In the genomic region with DNA sequence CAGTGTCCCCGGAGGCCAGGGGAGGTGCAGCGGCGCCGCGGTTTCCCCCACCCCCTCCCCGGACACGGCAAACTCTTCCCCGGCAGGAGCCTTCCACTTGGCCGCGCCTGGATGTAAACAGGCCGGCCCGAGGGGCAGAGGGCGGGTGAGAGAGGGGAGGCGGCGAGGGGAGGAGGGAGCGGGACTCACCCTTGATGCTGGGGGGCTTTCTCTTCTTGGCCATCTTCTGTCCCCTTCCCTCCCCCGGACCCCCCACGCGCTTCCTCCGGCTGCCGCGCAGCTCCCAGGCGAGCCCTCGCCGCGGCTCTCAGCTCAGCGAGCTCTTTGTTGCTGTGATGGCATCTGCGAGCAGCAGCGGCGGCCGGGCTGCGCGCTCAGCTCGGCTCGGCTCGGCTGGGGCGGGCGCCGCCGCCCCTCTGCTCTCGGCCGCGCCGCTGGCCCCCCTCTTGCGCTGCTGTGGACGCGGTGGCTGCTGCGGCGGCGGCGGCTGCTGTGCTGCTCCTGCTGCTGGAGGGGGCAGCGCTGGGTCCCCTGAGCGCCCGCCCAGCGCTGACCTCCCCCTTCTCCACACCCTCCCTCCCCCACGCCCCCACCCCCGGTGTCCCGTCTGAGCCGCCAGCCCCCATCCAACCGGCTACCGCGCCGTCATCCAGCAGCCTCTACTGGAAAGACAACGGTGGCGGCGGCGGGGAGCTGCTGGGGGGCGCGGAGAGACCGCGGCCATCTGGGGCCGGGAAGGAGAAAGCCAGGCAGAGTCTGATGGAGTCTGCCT, we compare ENCODE assay signal across 1 cellular context.
TF ChIP-seq lines count a peak whose summit lies in the region.

No MANE protein-coding gene starts in this region.

TF ChIP-seq in H1, 55 proteins besides CTCF, POLR2A, EP300 and RAD21 (continued from another document):
- TF ChIP-seq TAF1 (IDR thresholded peaks at IDR 0.05; ENCODE audit: low read depth, low read length) (0 out of 2 replicates have a peak, but pooled peaks have one; percentile 13), KDM1A (IDR thresholded peaks at IDR 0.05; ENCODE audit: borderline replicate concordance, low read length) (no peak), GTF2F1 (IDR thresholded peaks at IDR 0.05; ENCODE audit: borderline replicate concordance, low read depth, low read length) (no peak), TAF7 (optimal IDR thresholded peaks at IDR 0.05; ENCODE audit: borderline replicate concordance, low read depth, low read length) (no peak), SP4 (IDR thresholded peaks at IDR 0.05; ENCODE audit: low read length) (no peak), TBP (IDR thresholded peaks at IDR 0.05; ENCODE audit: low read depth, low read length) (no peak), RFX5 (IDR thresholded peaks at IDR 0.05; ENCODE audit: borderline replicate concordance, low read depth, low read length) (no peak), SIN3A (conservative IDR thresholded peaks at IDR 0.05 in 1 of 2, IDR thresholded peaks at IDR 0.05 in 1 of 2; ENCODE audit: low read depth in 1 of 2, low read length in 2 of 2) (0 out of 4 replicates have a peak, but pooled peaks have one; percentile 19 to 22), PHF8 (conservative IDR thresholded peaks at IDR 0.05; ENCODE audit: low read depth, low read length) (0 out of 2 replicates have a peak, but pooled peaks have one; percentile 26), KDM4A (IDR thresholded peaks at IDR 0.05; ENCODE audit: low read depth, low read length, severe bottlenecking) (peak; percentile 71), SP1 (IDR thresholded peaks at IDR 0.05; ENCODE audit: low read depth, low read length) (no peak)
- TF ChIP-seq, protein P1, sequence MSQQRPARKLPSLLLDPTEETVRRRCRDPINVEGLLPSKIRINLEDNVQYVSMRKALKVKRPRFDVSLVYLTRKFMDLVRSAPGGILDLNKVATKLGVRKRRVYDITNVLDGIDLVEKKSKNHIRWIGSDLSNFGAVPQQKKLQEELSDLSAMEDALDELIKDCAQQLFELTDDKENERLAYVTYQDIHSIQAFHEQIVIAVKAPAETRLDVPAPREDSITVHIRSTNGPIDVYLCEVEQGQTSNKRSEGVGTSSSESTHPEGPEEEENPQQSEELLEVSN (IDR thresholded peaks at IDR 0.05) = no peak
- TF ChIP-seq, protein P2, sequence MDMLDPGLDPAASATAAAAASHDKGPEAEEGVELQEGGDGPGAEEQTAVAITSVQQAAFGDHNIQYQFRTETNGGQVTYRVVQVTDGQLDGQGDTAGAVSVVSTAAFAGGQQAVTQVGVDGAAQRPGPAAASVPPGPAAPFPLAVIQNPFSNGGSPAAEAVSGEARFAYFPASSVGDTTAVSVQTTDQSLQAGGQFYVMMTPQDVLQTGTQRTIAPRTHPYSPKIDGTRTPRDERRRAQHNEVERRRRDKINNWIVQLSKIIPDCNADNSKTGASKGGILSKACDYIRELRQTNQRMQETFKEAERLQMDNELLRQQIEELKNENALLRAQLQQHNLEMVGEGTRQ (IDR thresholded peaks at IDR 0.05; ENCODE audit: low read length) = no peak
